21 cellular contexts compared by ENCODE assay signal in the genomic region with DNA sequence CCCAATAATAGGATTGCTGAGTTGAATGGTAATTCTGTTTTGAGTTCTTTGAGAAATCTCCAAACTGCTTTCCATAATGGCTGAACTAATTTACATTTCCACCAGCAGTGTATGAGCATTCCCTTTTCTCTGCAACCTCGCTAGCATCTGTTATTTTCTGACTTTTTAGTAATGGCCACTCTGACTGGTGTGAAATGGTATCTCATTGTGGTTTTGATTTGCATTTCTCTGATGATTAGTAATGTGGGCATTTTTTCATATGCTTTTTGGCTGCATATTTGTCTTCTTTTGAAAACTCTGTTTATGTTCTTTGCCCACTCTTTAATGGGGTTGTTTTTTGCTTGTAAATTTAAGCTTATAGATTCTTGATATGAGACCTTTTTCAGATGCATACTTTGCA.
A peak's percentile ranks its signal among the peaks of the same experiment; 100 is the strongest.
DNase-seq lines count a peak whose midpoint lies in the region; ATAC-seq, FAIRE-seq and TF ChIP-seq lines count a peak whose summit lies in the region.
"Had no signal": no experiment of that assay in that cellular context is flagged by ENCODE, and none has a peak within 500 bp of the region (broad histone marks: within the 10 kb centered on the region; RNA-seq: fewer than 3 reads in every experiment).

No MANE protein-coding gene starts in this region.

- H3K4me3 Mint-ChIP-seq in astrocyte (ENCODE audit: unreplicated experiment), result no peak overlapping the region
- H3K4me3 Mint-ChIP-seq: CD4-positive, alpha-beta T cell had no signal

- no peaks in the 10 kb centered on the region for H3K36me3 Mint-ChIP-seq in astrocyte (ENCODE audit: low read depth, unreplicated experiment)

- H2AK9ac ChIP-seq in IMR-90 (replicated peaks; ENCODE audit: low read depth, low read length, poor library complexity), result no peak overlapping the region

- H3K27ac Mint-ChIP-seq in astrocyte (ENCODE audit: unreplicated experiment), result no peak overlapping the region
- H3K27ac Mint-ChIP-seq: CD4-positive, alpha-beta T cell had no signal

- H2BK15ac ChIP-seq in IMR-90 (ENCODE audit: low read depth, low read length), result no peak overlapping the region

- H3K27ac ChIP-seq in IMR-90 (ENCODE audit: insufficient read depth, low read length), result no peak overlapping the region
- H3K27ac ChIP-seq in astrocyte (ENCODE audit: low read depth, low read length), result no peak overlapping the region
- H3K27ac ChIP-seq in substantia nigra (ENCODE audit: low read depth, low read length, poor library complexity, severe bottlenecking), result no peak overlapping the region
- H3K27ac ChIP-seq: 22Rv1 had no signal

- POLR2A ChIA-PET in IMR-90 (lab: Charles Lee; ENCODE audit: unreplicated experiment), result no interaction called here

- dilution Hi-C loops in IMR-90 (cut with HindIII; ENCODE audit: low sequenced_read_pairs, unreplicated experiment), result no loop called here

- H3K9ac ChIP-seq in IMR-90 (ENCODE audit: low read depth, low read length) (no peak overlapping the region), astrocyte (ENCODE audit: low read length) (no peak overlapping the region)

- TF ChIP-seq CTCF in AG10803 (conservative IDR thresholded peaks at IDR 0.05; ENCODE audit: low read length), result no peak
- no peak for TF ChIP-seq CTCF in IMR-90 (conservative IDR thresholded peaks at IDR 0.05; ENCODE audit: low read depth, low read length)
- no peak for TF ChIP-seq CTCF in astrocyte (IDR thresholded peaks at IDR 0.05; ENCODE audit: insufficient read depth, low read depth, low read length)

- no peak overlapping the region for H3K23ac ChIP-seq in IMR-90 (ENCODE audit: low read depth, low read length)

- no peak overlapping the region for H3K18ac ChIP-seq in IMR-90 (ENCODE audit: low read depth, low read length)

- H3K27me3 ChIP-seq in IMR-90 (ENCODE audit: control insufficient read depth, insufficient read depth, low read length), result no peaks in the 10 kb centered on the region
- H3K27me3 ChIP-seq in astrocyte (ENCODE audit: insufficient read depth, low read length), result no peaks in the 10 kb centered on the region
- H3K27me3 ChIP-seq: BE2C had no signal

- H2BK5ac ChIP-seq in IMR-90 (ENCODE audit: low read depth, low read length, poor library complexity, severe bottlenecking), result no peak overlapping the region

- WGBS in IMR-90 (ENCODE audit: extremely low coverage in 2 of 2, insufficient read length in 1 of 2), 2 experiments, result no CpG with 5 or more reads among the region's 1 CpG

- no peaks in the 10 kb centered on the region for H3K79me2 ChIP-seq in astrocyte (ENCODE audit: insufficient read depth, low read length)

- H3K4me2 ChIP-seq in IMR-90 (ENCODE audit: low read depth, low read length) (no peak overlapping the region), astrocyte (ENCODE audit: low read length) (no peak overlapping the region)

- no peak overlapping the region for H2AK5ac ChIP-seq in IMR-90 (ENCODE audit: low read depth, low read length)

- H3K79me1 ChIP-seq in IMR-90 (ENCODE audit: low read depth in 1 of 2, low read length in 2 of 2), result no peaks in the 10 kb centered on the region

- CTCF ChIA-PET in IMR-90 (lab: Yijun Ruan, JAX), result no interaction called here

- no peaks in the 10 kb centered on the region for H4K20me1 ChIP-seq in IMR-90 (ENCODE audit: insufficient read depth, low read length)
- no peaks in the 10 kb centered on the region for H4K20me1 ChIP-seq in astrocyte (ENCODE audit: insufficient read depth, low read length)

- no peak overlapping the region for H3K14ac ChIP-seq in IMR-90 (replicated peaks; ENCODE audit: low read depth, low read length)

- H3K9me3 ChIP-seq in IMR-90 (ENCODE audit: control insufficient read depth, insufficient read depth, low read length), result no peaks in the 10 kb centered on the region
- H3K9me3 ChIP-seq in astrocyte (ENCODE audit: insufficient read depth, low read depth, low read length), result peaks cover 4% of the 10 kb centered on the region
- H3K9me3 ChIP-seq: BE2C had no signal

- no peak for TF ChIP-seq POLR2A in IMR-90 (IDR thresholded peaks at IDR 0.05; ENCODE audit: low read depth, low read length)

- H3K36me3 ChIP-seq in IMR-90 (ENCODE audit: control insufficient read depth, insufficient read depth, low read length) (no peaks in the 10 kb centered on the region), astrocyte (ENCODE audit: insufficient read depth, low read length) (no peaks in the 10 kb centered on the region)
- H3K36me3 ChIP-seq: BE2C had no signal

- no peak overlapping the region for H4K8ac ChIP-seq in IMR-90 (ENCODE audit: low read depth in 2 of 2, low read length in 2 of 2)

- BruUV-seq in IMR-90 (replicated peaks; lab: Mats Ljungman, UMichigan), result no TSS peak

- peak; percentile 31 for DNase-seq in AG10803 (ENCODE audit: low read depth)
- peak; percentile 34 for DNase-seq in IMR-90
- peak; percentile 62 for DNase-seq in astrocyte (ENCODE audit: low read depth)
- peak; percentile 26 for DNase-seq in fibroblast of gingiva (ENCODE audit: low read depth)
- DNase-seq in T-helper 2 cell, result no peak
- DNase-seq in activated CD4-positive, alpha-beta T cell treated with anti-CD3 and anti-CD28 coated beads, Interleukin-2, amount 50 U/mL, for 48 hours, result no peak
- DNase-seq in substantia nigra (lab: John Stamatoyannopoulos, UW), result no peak
- DNase-seq: BE2C; CD4-positive, alpha-beta T cell; DMS79; GOT3; KG1; NCI-H1105 treated with DMSO at 0.1 percent for 48 hours; NCI-H187; NCI-H345; OCI-M1; SHP77 treated with DMSO at 0.1 percent for 48 hours had no signal

- no peak overlapping the region for H3K4me3 ChIP-seq in AG10803 (ENCODE audit: low read length)
- H3K4me3 ChIP-seq in IMR-90 (ENCODE audit: insufficient read depth, low read depth, low read length), result no peak overlapping the region
- no peak overlapping the region for H3K4me3 ChIP-seq in astrocyte (ENCODE audit: insufficient read depth, low read depth, low read length)

- no peak overlapping the region for H4K5ac ChIP-seq in IMR-90 (ENCODE audit: low read depth, low read length)

- intact Hi-C loops in IMR-90 (cut with micrococcal nuclease), result no loop called here

- H3K4me1 Mint-ChIP-seq in astrocyte (ENCODE audit: low read depth, unreplicated experiment), result peaks cover 12% of the 10 kb centered on the region

- no peak overlapping the region for H3K56ac ChIP-seq in IMR-90 (ENCODE audit: extremely low read depth, insufficient read depth, low read length)

- H2AFZ ChIP-seq in IMR-90 (replicated peaks; ENCODE audit: low read length, poor library complexity) (no peak overlapping the region), astrocyte (ENCODE audit: low read depth, low read length) (no peak overlapping the region)

- no peak overlapping the region for H2BK120ac ChIP-seq in IMR-90 (ENCODE audit: low read depth, low read length)

- peaks cover 8% of the 10 kb centered on the region; the same call in 1 of the 2 replicates for H3K9me1 ChIP-seq in IMR-90 (ENCODE audit: insufficient read depth, low read length)

- peaks cover 16% of the 10 kb centered on the region for H3K4me1 ChIP-seq in IMR-90 (ENCODE audit: control insufficient read depth, insufficient read depth, low read length)
- peaks cover 12% of the 10 kb centered on the region for H3K4me1 ChIP-seq in astrocyte (ENCODE audit: insufficient read depth, low read length)
- H3K4me1 ChIP-seq: BE2C had no signal

- H4K91ac ChIP-seq in IMR-90 (ENCODE audit: insufficient read depth, low read depth, low read length), result no peak overlapping the region

- no peaks in the 10 kb centered on the region for H3K27me3 Mint-ChIP-seq in astrocyte (ENCODE audit: low read depth, unreplicated experiment)
- H3K27me3 Mint-ChIP-seq: CD4-positive, alpha-beta T cell had no signal

- in situ Hi-C loops in IMR-90 (cut with MboI; ENCODE audit: low sequenced_read_pairs), result no loop called here

- ATAC-seq in IMR-90 (ENCODE audit: low read depth), result no peak
- no peak for ATAC-seq in HG03045 (IDR thresholded peaks at IDR 0.05; ENCODE audit: unreplicated experiment)
- ATAC-seq: SK-N-SH treated with all-trans-retinoic acid at 6 μM for 48 hours had no signal

- H3K9me3 Mint-ChIP-seq in astrocyte (ENCODE audit: unreplicated experiment), result peaks cover 11% of the 10 kb centered on the region

- TF ChIP-seq RAD21 in IMR-90 (IDR thresholded peaks at IDR 0.05; ENCODE audit: low read length), result no peak

- FAIRE-seq in astrocyte (lab: Jason Lieb, UNC), result no peak
- FAIRE-seq: G401.6 had no signal

- no peak overlapping the region for H2BK20ac ChIP-seq in IMR-90 (ENCODE audit: low read depth, low read length)

- no peak overlapping the region for H3K4ac ChIP-seq in IMR-90 (ENCODE audit: low read depth, low read length)

TF ChIP-seq in IMR-90, 13 proteins besides CTCF, POLR2A, EP300 and RAD21 (continues in another document):
- TF ChIP-seq FOS (IDR thresholded peaks at IDR 0.05; ENCODE audit: low read depth, low read length) (no peak), USF2 (IDR thresholded peaks at IDR 0.05; ENCODE audit: low read depth, low read length) (no peak), MAFK (IDR thresholded peaks at IDR 0.05; ENCODE audit: low read depth, low read length) (no peak), BHLHE40 (IDR thresholded peaks at IDR 0.05; ENCODE audit: low read depth, low read length) (no peak), NFE2L2 (IDR thresholded peaks at IDR 0.05; ENCODE audit: low read depth, low read length) (no peak), MAZ (IDR thresholded peaks at IDR 0.05; ENCODE audit: borderline replicate concordance, low read depth, low read length) (no peak), RCOR1 (IDR thresholded peaks at IDR 0.05; ENCODE audit: insufficient replicate concordance, low read length) (no peak), CEBPB (IDR thresholded peaks at IDR 0.05; ENCODE audit: low read depth, low read length) (no peak), RFX5 (IDR thresholded peaks at IDR 0.05; ENCODE audit: low read depth, low read length) (no peak), CHD1 (IDR thresholded peaks at IDR 0.05; ENCODE audit: low read depth, low read length) (no peak), SMC3 (IDR thresholded peaks at IDR 0.05; ENCODE audit: low read depth, low read length) (no peak), MXI1 (IDR thresholded peaks at IDR 0.05; ENCODE audit: borderline replicate concordance, low read depth, low read length) (no peak)

Comparison
In these comparisons a context has a peak if more than half of its experiments do, and no peak if none do; other contexts are left out.
1. DNase-seq: peak in AG10803 (single experiment), IMR-90 (single experiment), astrocyte (single experiment) and fibroblast of gingiva (single experiment); none in T-helper 2 cell (0 of 5), activated CD4-positive, alpha-beta T cell treated with anti-CD3 and anti-CD28 coated beads, Interleukin-2, amount 50 U/mL, for 48 hours (0 of 2) and substantia nigra (0 of 49).